Comparison of ENCODE assay signal across 2 cellular contexts in genomic region chr17:18995220-18995619, GRCh38.
A peak's percentile ranks its signal among the peaks of the same experiment; 100 is the strongest.
TF ChIP-seq lines count a peak whose summit lies in the region.

No MANE protein-coding gene starts in this region.

TF ChIP-seq in SK-N-SH treated with all-trans-retinoic acid at 6 μM for 48 hours, 23 proteins besides CTCF, POLR2A, EP300 and RAD21:
- peak; percentile 96 for TF ChIP-seq ZFP30 (CRISPR knock-in tag; IDR thresholded peaks at IDR 0.05)
- TF ChIP-seq, protein P1, sequence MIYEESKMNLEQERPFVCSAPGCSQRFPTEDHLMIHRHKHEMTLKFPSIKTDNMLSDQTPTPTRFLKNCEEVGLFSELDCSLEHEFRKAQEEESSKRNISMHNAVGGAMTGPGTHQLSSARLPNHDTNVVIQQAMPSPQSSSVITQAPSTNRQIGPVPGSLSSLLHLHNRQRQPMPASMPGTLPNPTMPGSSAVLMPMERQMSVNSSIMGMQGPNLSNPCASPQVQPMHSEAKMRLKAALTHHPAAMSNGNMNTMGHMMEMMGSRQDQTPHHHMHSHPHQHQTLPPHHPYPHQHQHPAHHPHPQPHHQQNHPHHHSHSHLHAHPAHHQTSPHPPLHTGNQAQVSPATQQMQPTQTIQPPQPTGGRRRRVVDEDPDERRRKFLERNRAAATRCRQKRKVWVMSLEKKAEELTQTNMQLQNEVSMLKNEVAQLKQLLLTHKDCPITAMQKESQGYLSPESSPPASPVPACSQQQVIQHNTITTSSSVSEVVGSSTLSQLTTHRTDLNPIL (CRISPR knock-in tag; IDR thresholded peaks at IDR 0.05; ENCODE audit: low read depth): no peak

TF ChIP-seq in SK-N-SH, 30 proteins besides CTCF, POLR2A, EP300 and RAD21:
- TF ChIP-seq, protein P2, sequence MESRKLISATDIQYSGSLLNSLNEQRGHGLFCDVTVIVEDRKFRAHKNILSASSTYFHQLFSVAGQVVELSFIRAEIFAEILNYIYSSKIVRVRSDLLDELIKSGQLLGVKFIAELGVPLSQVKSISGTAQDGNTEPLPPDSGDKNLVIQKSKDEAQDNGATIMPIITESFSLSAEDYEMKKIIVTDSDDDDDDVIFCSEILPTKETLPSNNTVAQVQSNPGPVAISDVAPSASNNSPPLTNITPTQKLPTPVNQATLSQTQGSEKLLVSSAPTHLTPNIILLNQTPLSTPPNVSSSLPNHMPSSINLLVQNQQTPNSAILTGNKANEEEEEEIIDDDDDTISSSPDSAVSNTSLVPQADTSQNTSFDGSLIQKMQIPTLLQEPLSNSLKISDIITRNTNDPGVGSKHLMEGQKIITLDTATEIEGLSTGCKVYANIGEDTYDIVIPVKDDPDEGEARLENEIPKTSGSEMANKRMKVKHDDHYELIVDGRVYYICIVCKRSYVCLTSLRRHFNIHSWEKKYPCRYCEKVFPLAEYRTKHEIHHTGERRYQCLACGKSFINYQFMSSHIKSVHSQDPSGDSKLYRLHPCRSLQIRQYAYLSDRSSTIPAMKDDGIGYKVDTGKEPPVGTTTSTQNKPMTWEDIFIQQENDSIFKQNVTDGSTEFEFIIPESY (IDR thresholded peaks at IDR 0.05; ENCODE audit: borderline replicate concordance, low read depth): no peak
- no peak for TF ChIP-seq GABPA (IDR thresholded peaks at IDR 0.05; ENCODE audit: low read depth)
- TF ChIP-seq POLR2AphosphoS5 (IDR thresholded peaks at IDR 0.05; ENCODE audit: low read depth, low read length): no peak
- TF ChIP-seq USF1 (IDR thresholded peaks at IDR 0.05; ENCODE audit: borderline replicate concordance, low read depth): no peak
- no peak for TF ChIP-seq SIN3A (IDR thresholded peaks at IDR 0.05; ENCODE audit: borderline replicate concordance, low read depth, low read length)
- TF ChIP-seq FOXM1 (IDR thresholded peaks at IDR 0.05; ENCODE audit: low read depth): no peak
- no peak for TF ChIP-seq NFIC (IDR thresholded peaks at IDR 0.05; ENCODE audit: borderline replicate concordance)
- no peak for TF ChIP-seq YY1 (IDR thresholded peaks at IDR 0.05; ENCODE audit: low read depth)
- no peak for TF ChIP-seq RCOR1 (IDR thresholded peaks at IDR 0.05; ENCODE audit: low read length)
- no peak for TF ChIP-seq FOXJ3 (CRISPR knock-in tag; IDR thresholded peaks at IDR 0.05)
- no peak for TF ChIP-seq MAX (IDR thresholded peaks at IDR 0.05; ENCODE audit: low read depth)
- TF ChIP-seq, protein P3, sequence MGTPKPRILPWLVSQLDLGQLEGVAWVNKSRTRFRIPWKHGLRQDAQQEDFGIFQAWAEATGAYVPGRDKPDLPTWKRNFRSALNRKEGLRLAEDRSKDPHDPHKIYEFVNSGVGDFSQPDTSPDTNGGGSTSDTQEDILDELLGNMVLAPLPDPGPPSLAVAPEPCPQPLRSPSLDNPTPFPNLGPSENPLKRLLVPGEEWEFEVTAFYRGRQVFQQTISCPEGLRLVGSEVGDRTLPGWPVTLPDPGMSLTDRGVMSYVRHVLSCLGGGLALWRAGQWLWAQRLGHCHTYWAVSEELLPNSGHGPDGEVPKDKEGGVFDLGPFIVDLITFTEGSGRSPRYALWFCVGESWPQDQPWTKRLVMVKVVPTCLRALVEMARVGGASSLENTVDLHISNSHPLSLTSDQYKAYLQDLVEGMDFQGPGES (IDR thresholded peaks at IDR 0.05; ENCODE audit: low read depth, low read length): no peak
- no peak for TF ChIP-seq TAF1 (IDR thresholded peaks at IDR 0.05; ENCODE audit: borderline replicate concordance, low read depth, low read length)
- no peak for TF ChIP-seq TEAD4 (IDR thresholded peaks at IDR 0.05; ENCODE audit: borderline replicate concordance, insufficient read depth)
- no peak for TF ChIP-seq ELF1 (IDR thresholded peaks at IDR 0.05)
- no peak for TF ChIP-seq RFX5 (IDR thresholded peaks at IDR 0.05; ENCODE audit: low read length)
- TF ChIP-seq JUND (IDR thresholded peaks at IDR 0.05): no peak
- TF ChIP-seq CHD2 (IDR thresholded peaks at IDR 0.05; ENCODE audit: low read length, partially characterized antibody): no peak
- no peak for TF ChIP-seq TCF12 (IDR thresholded peaks at IDR 0.05)
- no peak for TF ChIP-seq EZH2phosphoT487 (IDR thresholded peaks at IDR 0.05; ENCODE audit: borderline replicate concordance, low read depth)
